ENCODE assay signal across 12 cellular contexts in the genomic region with DNA sequence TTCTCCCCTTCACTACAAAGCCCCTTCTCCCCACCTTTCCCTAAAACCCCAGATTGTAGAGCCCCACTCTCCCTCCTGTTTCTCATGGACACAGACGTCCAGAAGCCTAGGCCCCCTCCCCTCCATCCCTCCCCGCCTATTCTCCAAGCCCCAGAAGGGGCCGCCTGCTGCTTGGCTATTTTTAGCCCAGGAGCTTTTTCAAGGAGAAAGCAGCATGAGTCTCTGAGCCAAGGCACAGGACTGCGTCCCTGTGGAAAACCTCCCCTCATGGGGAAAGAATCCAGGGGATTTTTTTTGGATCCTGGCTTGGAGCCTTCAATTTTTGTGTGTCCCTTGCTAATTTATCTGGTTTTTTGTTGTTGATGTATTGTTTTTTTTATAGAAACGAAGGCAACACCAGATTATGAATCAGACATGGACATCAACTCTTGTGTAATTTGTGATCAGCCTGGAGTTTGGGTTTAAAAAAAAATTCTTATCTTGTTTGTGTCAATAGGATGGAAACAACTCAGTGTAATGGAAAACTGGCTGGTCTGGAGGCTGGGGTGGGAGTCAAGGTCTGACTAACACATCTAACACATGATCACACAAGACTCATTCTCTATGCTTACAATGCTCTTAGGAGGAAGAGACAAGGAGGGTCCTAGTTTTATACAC. TPM values are rescaled to one million over a fixed set of nuclear protein-coding genes. Genes with fewer than 3 reads are reported as not detected.
DNase-seq lines count a peak whose midpoint lies in the region; ATAC-seq and TF ChIP-seq lines count a peak whose summit lies in the region.
"Had no signal": no experiment of that assay in that cellular context is flagged by ENCODE, and none has a peak within 500 bp of the region (broad histone marks: within the 10 kb centered on the region; RNA-seq: fewer than 3 reads in every experiment).

No MANE protein-coding gene starts in this region.

- no peak overlapping the region for H3K4me3 ChIP-seq in WERI-Rb-1 (ENCODE audit: low read depth, low read length)

- H3K9me3 ChIP-seq in WERI-Rb-1 (ENCODE audit: severe bottlenecking), result no peaks in the 10 kb centered on the region

- DNase-seq in AG20443 (ENCODE audit: low spot score) (peak; percentile 64), WERI-Rb-1 (peak; percentile 59), Right ventricle myocardium superior (no peak), omental fat pad (ENCODE audit: low spot score) (no peak), GM10248 (ENCODE audit: extremely low spot score) (no peak), A172 (ENCODE audit: low spot score) (no peak), hippocampal formation (lab: John Stamatoyannopoulos, UW) (no peak)
- DNase-seq in stimulated activated CD4-positive, alpha-beta T cell treated with anti-CD3 and anti-CD28 coated beads, Interleukin-12 subunit alpha, Interleukin-12 subunit beta, amount 100 ng/mL, for 4 hours, result no peak
- DNase-seq: activated CD4-positive, alpha-beta memory T cell treated with anti-CD3 and anti-CD28 coated beads for 36 hours; NCI-H748 treated with DMSO at 0.1 percent for 48 hours had no signal

- CTCF ChIA-PET in GM10248 (lab: Yijun Ruan, JAX), result no interaction called here

- no peaks in the 10 kb centered on the region for H3K27me3 ChIP-seq in WERI-Rb-1 (ENCODE audit: insufficient read depth, low read depth, severe bottlenecking)

- POLR2A ChIA-PET in GM10248 (lab: Yijun Ruan, JAX), result no interaction called here

- ATAC-seq in Right ventricle myocardium superior (ENCODE audit: poor library complexity) (peak; percentile 67), omental fat pad (ENCODE audit: low FRiP score) (peak; percentile 48)

- H3K36me3 ChIP-seq in WERI-Rb-1, result no peaks in the 10 kb centered on the region

- intact Hi-C loops in Right ventricle myocardium superior (cut with DNase I), result loop anchor here (10.0 kb wide), 1 partner anchor 46 kb away; no protein-coding TSS in a partner anchor

- H3K27ac ChIP-seq in WERI-Rb-1, result peak overlapping the region; percentile 70
- H3K27ac ChIP-seq: C4-2B, epithelial cell of prostate had no signal

- no peak for TF ChIP-seq CTCF in WERI-Rb-1 (IDR thresholded peaks at IDR 0.05; ENCODE audit: low read depth, low read length)
- TF ChIP-seq CTCF in omental fat pad (IDR thresholded peaks at IDR 0.05), result no peak
- no peak for TF ChIP-seq CTCF in GM10248 (IDR thresholded peaks at IDR 0.05; ENCODE audit: control extremely low read depth, extremely low read depth, low read depth, missing control alignments)

RNA-seq across cellular contexts. Expression of gene ACCSL, which starts 17.4 kb away (rescaled TPM):
- total RNA-seq in Right ventricle myocardium superior, result not detected
- not detected for total RNA-seq in omental fat pad
- total RNA-seq in A172 (2014; rRNA removed; shearing (Covaris generic)), result not detected in 2 replicates
- total RNA-seq: activated CD4-positive, alpha-beta memory T cell treated with anti-CD3 and anti-CD28 coated beads for 36 hours had no signal

RNA-seq across cellular contexts. Expression of gene ACCS, which starts 35.7 kb away (rescaled TPM):
- total RNA-seq in Right ventricle myocardium superior, result 6.3 TPM
- total RNA-seq in omental fat pad, result 10 to 100 TPM; 13.8 to 38.0 (median 19.7) TPM
- total RNA-seq in A172 (2014; rRNA removed; shearing (Covaris generic)), result 6.5 and 6.9 TPM in 2 replicates

Comparison
In these comparisons a context has a peak if more than half of its experiments do, and no peak if none do; other contexts are left out.
1. DNase-seq: peak in AG20443 (single experiment) and WERI-Rb-1 (single experiment); none in Right ventricle myocardium superior (single experiment), omental fat pad (single experiment), stimulated activated CD4-positive, alpha-beta T cell treated with anti-CD3 and anti-CD28 coated beads, Interleukin-12 subunit alpha, Interleukin-12 subunit beta, amount 100 ng/mL, for 4 hours (single experiment), GM10248 (single experiment), A172 (single experiment) and hippocampal formation (0 of 2).